Comparison of ENCODE assay signal across 11 cellular contexts in the genomic region with DNA sequence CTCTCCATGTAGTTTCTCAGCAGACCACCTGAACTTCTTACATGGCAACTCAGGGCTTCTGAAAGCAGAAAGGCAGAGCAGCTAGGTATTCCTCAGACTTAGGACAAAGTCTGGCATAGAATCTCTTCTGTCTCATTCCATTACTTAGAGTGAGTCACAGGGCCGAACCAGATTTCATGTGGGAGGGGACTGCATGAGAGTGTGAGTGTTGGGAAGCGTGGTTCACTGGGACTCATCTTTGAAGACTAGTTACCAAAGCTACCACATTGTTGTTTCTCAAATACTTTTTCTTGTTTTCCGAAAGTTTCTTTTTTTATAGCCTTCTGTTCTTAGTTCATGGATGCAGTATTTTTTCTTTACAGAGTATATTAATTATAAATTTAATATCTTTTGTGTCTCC. TPM values are rescaled to one million over a fixed set of nuclear protein-coding genes. Genes with fewer than 3 reads are reported as not detected.
A peak's percentile ranks its signal among the peaks of the same experiment; 100 is the strongest.
DNase-seq lines count a peak whose midpoint lies in the region; ATAC-seq lines count a peak whose summit lies in the region.
"Had no signal": no experiment of that assay in that cellular context is flagged by ENCODE, and none has a peak within 500 bp of the region (broad histone marks: within the 10 kb centered on the region; RNA-seq: fewer than 3 reads in every experiment).

No MANE protein-coding gene starts in this region.

- H3K18ac ChIP-seq in mesenchymal stem cell (ENCODE audit: low read depth in 1 of 2, low read length in 2 of 2) = no peak overlapping the region

- H2AFZ ChIP-seq in mesenchymal stem cell (ENCODE audit: low read depth, low read length) = no peak overlapping the region

- no peaks in the 10 kb centered on the region for H3K4me1 ChIP-seq in mesenchymal stem cell (ENCODE audit: control insufficient read depth, insufficient read depth, low read depth, low read length)

- H2BK5ac ChIP-seq in mesenchymal stem cell (ENCODE audit: low read depth, low read length, poor library complexity, severe bottlenecking) = no peak overlapping the region

- no CpG with 5 or more reads among the region's 3 CpGs for WGBS in mesenchymal stem cell

- H3K27me3 ChIP-seq in mesenchymal stem cell (ENCODE audit: control insufficient read depth in 1 of 2, insufficient read depth in 1 of 2, low read length in 2 of 2) = peaks cover 0 to 69% of the 10 kb centered on the region in 2 experiments

- no peak overlapping the region for H2BK120ac ChIP-seq in mesenchymal stem cell (ENCODE audit: low read depth, low read length)

- H3K4me2 ChIP-seq in mesenchymal stem cell (ENCODE audit: low read length, poor library complexity, severe bottlenecking) = no peak overlapping the region

- no peak overlapping the region for H3K14ac ChIP-seq in mesenchymal stem cell (ENCODE audit: low read length in 2 of 2)

- no peak overlapping the region for H2AK5ac ChIP-seq in mesenchymal stem cell (ENCODE audit: low read length, severe bottlenecking)

- no peaks in the 10 kb centered on the region for H3K79me1 ChIP-seq in mesenchymal stem cell (replicated peaks; ENCODE audit: low read length, poor library complexity, severe bottlenecking)

- no peak for ATAC-seq in GM18867 (IDR thresholded peaks at IDR 0.05; ENCODE audit: unreplicated experiment)
- ATAC-seq: Panc1 had no signal

- H3K4me3 ChIP-seq in mesenchymal stem cell (ENCODE audit: insufficient read depth in 1 of 2, low read depth in 1 of 2, low read length in 2 of 2) = no peak overlapping the region

- H4K8ac ChIP-seq in mesenchymal stem cell (ENCODE audit: low read length) = no peak overlapping the region

- H3K9ac ChIP-seq in mesenchymal stem cell (ENCODE audit: low read length) = peak overlapping the region; percentile 41

- no peak overlapping the region for H2BK12ac ChIP-seq in mesenchymal stem cell (ENCODE audit: low read length in 2 of 2)

- no peaks in the 10 kb centered on the region for H3K36me3 ChIP-seq in mesenchymal stem cell (ENCODE audit: control insufficient read depth in 1 of 2, insufficient read depth in 2 of 2, low read depth in 1 of 2, low read length in 2 of 2)

- DNase-seq in AG20443 (ENCODE audit: low spot score) = peak; percentile 74
- peak; percentile 26 for DNase-seq in H4 (ENCODE audit: low spot score)
- peak; percentile 47 for DNase-seq in amniotic epithelial cell (ENCODE audit: low read depth)
- no peak for DNase-seq in mesenchymal stem cell
- no peak for DNase-seq in KG1 (lab: John Stamatoyannopoulos, UW)
- no peak for DNase-seq in HUDEP-2 (lab: John Stamatoyannopoulos, UW; ENCODE audit: unreplicated experiment in 76 of 76)
- DNase-seq in DMS114 treated with DMSO at 0.1 percent for 48 hours (lab: John Stamatoyannopoulos, UW; ENCODE audit: unreplicated experiment) = no peak
- DNase-seq: NCI-H446, substantia nigra had no signal

- H3K27ac ChIP-seq in mesenchymal stem cell (ENCODE audit: low read length, poor library complexity, severe bottlenecking) = no peak overlapping the region

- no peak overlapping the region for H3K23ac ChIP-seq in mesenchymal stem cell (ENCODE audit: low read length in 2 of 2)

- no peaks in the 10 kb centered on the region for H3K9me3 ChIP-seq in mesenchymal stem cell (ENCODE audit: control insufficient read depth, low read length)

- H2BK15ac ChIP-seq in mesenchymal stem cell (ENCODE audit: low read depth, poor library complexity, severe bottlenecking) = no peak overlapping the region

- no peak overlapping the region for H3K4ac ChIP-seq in mesenchymal stem cell (ENCODE audit: low read depth in 1 of 2, low read length in 2 of 2)

- H4K91ac ChIP-seq in mesenchymal stem cell (ENCODE audit: low read length) = no peak overlapping the region

RNA-seq across cellular contexts. Expression of gene SCN3B, which starts 36.1 kb away (rescaled TPM):
- total RNA-seq in H4 (2014; rRNA removed; shearing (Covaris generic)) = 0.39 TPM in 1 of 2 replicates, not detected in the other
- polyA plus RNA-seq in mesenchymal stem cell (2013, experiment 1 of 2) = 0.10 TPM
- polyA plus RNA-seq in mesenchymal stem cell (2013, experiment 2 of 2) = 0.11 TPM

RNA-seq across cellular contexts. Expression of gene ZNF202, which starts 51.0 kb away (rescaled TPM):
- total RNA-seq in H4 (2014; rRNA removed; shearing (Covaris generic)) = 5.4 and 10.3 TPM in 2 replicates
- 3.0 TPM for polyA plus RNA-seq in mesenchymal stem cell (2013, experiment 1 of 2)
- polyA plus RNA-seq in mesenchymal stem cell (2013, experiment 2 of 2) = 3.6 TPM

Comparison
In these comparisons a context has a peak if more than half of its experiments do, and no peak if none do; other contexts are left out.
1. DNase-seq: peak in AG20443 (single experiment), H4 (single experiment) and amniotic epithelial cell (single experiment); none in mesenchymal stem cell (single experiment), KG1 (single experiment), HUDEP-2 (0 of 76) and DMS114 treated with DMSO at 0.1 percent for 48 hours (single experiment).